Comparison of ENCODE assay signal across 15 cellular contexts in genomic region chr7:4837814-4838625, GRCh38. TPM values are rescaled to one million over a fixed set of nuclear protein-coding genes. Genes with fewer than 3 reads are reported as not detected.
DNase-seq lines count a peak whose midpoint lies in the region; TF ChIP-seq lines count a peak whose summit lies in the region.
"Had no signal": no experiment of that assay in that cellular context is flagged by ENCODE, and none has a peak within 500 bp of the region (broad histone marks: within the 10 kb centered on the region; RNA-seq: fewer than 3 reads in every experiment).

No MANE protein-coding gene starts in this region.

- in situ Hi-C loops in brain microvascular endothelial cell (cut with HindIII; ENCODE audit: low pct_ligation_motif_present, low sequenced_read_pairs), result no loop called here

- H3K4me3 ChIP-seq in WERI-Rb-1 (ENCODE audit: low read depth, low read length), result peak overlapping the region; percentile 11; the same call in 1 of the 2 replicates
- H3K4me3 ChIP-seq in mesendoderm (ENCODE audit: low read length), result no peak overlapping the region
- no peak overlapping the region for H3K4me3 ChIP-seq in brain microvascular endothelial cell (ENCODE audit: low read depth, low read length)
- H3K4me3 ChIP-seq: cardiac muscle cell, gastrocnemius medialis, K562, psoas muscle had no signal

- H3K27ac ChIP-seq in WERI-Rb-1 (peak overlapping the region; percentile 77), mesendoderm (ENCODE audit: low read depth, low read length) (no peak overlapping the region), brain microvascular endothelial cell (no peak overlapping the region)
- H3K27ac ChIP-seq: cardiac muscle cell, gastrocnemius medialis, psoas muscle had no signal

- H3K27me3 ChIP-seq in WERI-Rb-1 (ENCODE audit: insufficient read depth, low read depth, severe bottlenecking) (no peaks in the 10 kb centered on the region), mesendoderm (ENCODE audit: insufficient read depth, low read length, poor library complexity) (no peaks in the 10 kb centered on the region), brain microvascular endothelial cell (replicated peaks) (no peaks in the 10 kb centered on the region)
- H3K27me3 ChIP-seq: cardiac muscle cell, gastrocnemius medialis had no signal

- H3K4ac ChIP-seq in mesendoderm (ENCODE audit: low read depth, low read length), result no peak overlapping the region

- H4K5ac ChIP-seq in mesendoderm (ENCODE audit: low read length), result no peak overlapping the region

- TF ChIP-seq CTCF in WERI-Rb-1 (IDR thresholded peaks at IDR 0.05; ENCODE audit: low read depth, low read length), result 0 out of 2 replicates have a peak, but pooled peaks have one; percentile 14
- TF ChIP-seq CTCF in brain microvascular endothelial cell (IDR thresholded peaks at IDR 0.05; ENCODE audit: low read depth, low read length, missing control alignments), result no peak

- H3K79me2 ChIP-seq in mesendoderm (ENCODE audit: control insufficient read depth, insufficient read depth, low read length), result no peaks in the 10 kb centered on the region

- no peak overlapping the region for H3K23ac ChIP-seq in mesendoderm (ENCODE audit: low read length)

- no peak overlapping the region for H2AK5ac ChIP-seq in mesendoderm (ENCODE audit: low read length)

- H2BK15ac ChIP-seq in mesendoderm (replicated peaks; ENCODE audit: low read depth), result no peak overlapping the region

- H4K8ac ChIP-seq in mesendoderm (ENCODE audit: low read depth, low read length), result no peak overlapping the region

- H3K9me3 ChIP-seq in WERI-Rb-1 (ENCODE audit: severe bottlenecking), result no peaks in the 10 kb centered on the region
- H3K9me3 ChIP-seq: gastrocnemius medialis, psoas muscle had no signal

- H3K4me1 ChIP-seq in mesendoderm (ENCODE audit: control insufficient read depth, low read depth, low read length), result no peaks in the 10 kb centered on the region
- H3K4me1 ChIP-seq: gastrocnemius medialis, psoas muscle had no signal

- H3K36me3 ChIP-seq in WERI-Rb-1, result peaks cover 27% of the 10 kb centered on the region
- H3K36me3 ChIP-seq in mesendoderm (ENCODE audit: control insufficient read depth, insufficient read depth, low read length), result no peaks in the 10 kb centered on the region
- no peaks in the 10 kb centered on the region for H3K36me3 ChIP-seq in brain microvascular endothelial cell (replicated peaks)
- H3K36me3 ChIP-seq: cardiac muscle cell, gastrocnemius medialis had no signal

- no peak overlapping the region for H2BK120ac ChIP-seq in mesendoderm (ENCODE audit: low read depth, low read length)

- H3K18ac ChIP-seq in mesendoderm (ENCODE audit: low read length), result no peak overlapping the region

- no peak overlapping the region for H2BK5ac ChIP-seq in mesendoderm (ENCODE audit: low read length)

- H3K4me2 ChIP-seq in mesendoderm (ENCODE audit: low read length), result no peak overlapping the region

- peak; percentile 48 for DNase-seq in COR-L47 (lab: John Stamatoyannopoulos, UW)
- peak; percentile 32 for DNase-seq in NCI-H1092 treated with DMSO at 0.1 percent for 48 hours (lab: John Stamatoyannopoulos, UW)
- DNase-seq in WERI-Rb-1, result peak; percentile 62
- peak; percentile 6 for DNase-seq in mesendoderm
- DNase-seq in HuH-7.5 (ENCODE audit: low spot score), result no peak
- DNase-seq in activated gamma-delta T cell (lab: John Stamatoyannopoulos, UW), result no peak
- DNase-seq in brain microvascular endothelial cell, result no peak
- DNase-seq in OCI-M2 (lab: John Stamatoyannopoulos, UW; ENCODE audit: unreplicated experiment), result no peak
- DNase-seq: activated B cell treated with CpG ODN at 0.5 μM for 24 hours; gastrocnemius medialis; NCI-H2029; psoas muscle; stimulated activated CD4-positive, alpha-beta T cell treated with anti-CD3 and anti-CD28 coated beads, Interleukin-4, amount 100 ng/mL, for 1 hour had no signal

- H3K56ac ChIP-seq in mesendoderm (ENCODE audit: low read length), result no peak overlapping the region

- WGBS in mesendoderm (ENCODE audit: extremely low coverage, insufficient coverage, low lambda C conversion rate), result no CpG with 5 or more reads among the region's 29 CpGs

- H3K79me1 ChIP-seq in mesendoderm (ENCODE audit: low read length), result peaks cover 2% of the 10 kb centered on the region

- no peak overlapping the region for H3K9ac ChIP-seq in mesendoderm (ENCODE audit: low read length)

RNA-seq across cellular contexts. Expression of gene PAPOLB, which starts 23.8 kb away (rescaled TPM):
- not detected for polyA plus RNA-seq in mesendoderm (2013, experiment 1 of 2)
- 0.01 TPM for polyA plus RNA-seq in mesendoderm (2013, experiment 2 of 2)
- polyA plus RNA-seq: cardiac muscle cell had no signal

RNA-seq across cellular contexts. Expression of gene RADIL, which starts 45.5 kb away (rescaled TPM):
- polyA plus RNA-seq in mesendoderm (2013, experiment 1 of 2), result 1.6 TPM
- 1.4 TPM for polyA plus RNA-seq in mesendoderm (2013, experiment 2 of 2)

Comparison
In these comparisons a context has a peak if more than half of its experiments do, and no peak if none do; other contexts are left out.
1. DNase-seq: peak in COR-L47 (single experiment), NCI-H1092 treated with DMSO at 0.1 percent for 48 hours (single experiment), WERI-Rb-1 (single experiment) and mesendoderm (single experiment); none in HuH-7.5 (single experiment), activated gamma-delta T cell (single experiment), brain microvascular endothelial cell (single experiment) and OCI-M2 (single experiment).